ENCODE assay signal across 21 cellular contexts in the genomic region with DNA sequence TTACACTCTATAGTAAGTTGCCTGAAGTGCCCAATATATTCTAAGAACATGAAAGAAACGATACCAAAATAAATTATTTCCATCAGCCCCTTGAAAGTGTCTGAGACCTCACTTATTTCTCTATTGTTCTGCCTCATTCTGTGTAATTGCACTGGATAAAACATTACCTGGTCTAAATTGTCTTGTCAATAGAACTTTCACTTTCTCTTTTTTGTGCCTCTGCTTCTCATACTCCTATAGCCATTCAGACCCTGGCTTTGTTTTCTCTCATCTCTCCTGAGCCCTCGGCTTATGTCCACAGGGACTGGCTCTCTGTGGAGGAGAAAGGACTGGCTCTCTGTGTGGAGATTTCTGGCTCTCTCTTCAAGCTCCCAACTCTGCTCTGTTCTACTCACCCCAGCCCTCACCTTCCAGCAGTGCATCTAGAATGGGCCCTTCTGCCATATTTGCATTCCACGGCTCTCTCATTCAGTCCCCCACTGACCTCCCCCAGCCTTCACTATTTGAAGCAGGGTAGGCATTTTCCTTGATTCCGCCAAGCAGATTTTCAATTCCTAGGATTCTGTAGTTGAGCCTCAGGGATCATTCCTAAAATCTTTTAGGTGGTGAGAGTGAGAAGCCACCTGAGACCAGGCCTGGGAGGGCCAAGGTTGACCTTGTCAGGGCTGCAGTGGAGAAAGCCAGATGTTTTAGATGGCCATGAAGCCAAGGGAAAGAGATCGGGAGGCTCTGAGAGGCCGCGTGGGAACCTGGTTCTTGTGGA. TPM values are rescaled to one million over a fixed set of nuclear protein-coding genes. Genes with fewer than 3 reads are reported as not detected.
DNase-seq lines count a peak whose midpoint lies in the region; ATAC-seq lines count a peak whose summit lies in the region.
"Had no signal": no experiment of that assay in that cellular context is flagged by ENCODE, and none has a peak within 500 bp of the region (broad histone marks: within the 10 kb centered on the region; RNA-seq: fewer than 3 reads in every experiment).

No MANE protein-coding gene starts in this region.

- CTCF ChIA-PET in activated CD4-positive, alpha-beta T cell treated with anti-CD3 and anti-CD28 coated beads, Interleukin-2, amount 10 ng/mL, durations not matched to agents 7 days and 5 days (lab: Charles Lee), result no interaction called here
- CTCF ChIA-PET in naive thymus-derived CD4-positive, alpha-beta T cell (lab: Charles Lee), result no interaction called here

- no peak for DNase-seq in activated CD4-positive, alpha-beta T cell treated with anti-CD3 and anti-CD28 coated beads, Interleukin-2, amount 10 ng/mL, durations not matched to agents 7 days and 5 days
- no peak for DNase-seq in activated CD4-positive, alpha-beta T cell treated with anti-CD3 and anti-CD28 coated beads, Interleukin-2, amount 50 U/mL, for 48 hours
- DNase-seq in OCI-M1 (lab: John Stamatoyannopoulos, UW) (peak; percentile 62), posterior vena cava (ENCODE audit: low spot score) (no peak), cortex of kidney (lab: John Stamatoyannopoulos, UW) (no peak)
- DNase-seq in naive thymus-derived CD4-positive, alpha-beta T cell, result no peak
- DNase-seq: Caco-2, DMS153, EL, HFFc6, MG63, NCI-H1105 treated with DMSO at 0.1 percent for 48 hours, NCI-H2107, NCI-H526 treated with DMSO at 0.1 percent for 48 hours, SHP77 treated with DMSO at 0.1 percent for 48 hours had no signal

- no peaks in the 10 kb centered on the region for H3K36me3 ChIP-seq in KOPT-K1 (ENCODE audit: insufficient read depth, low read length)
- no peaks in the 10 kb centered on the region for H3K36me3 ChIP-seq in naive thymus-derived CD4-positive, alpha-beta T cell (ENCODE audit: control insufficient read depth in 2 of 3, insufficient read depth in 3 of 3, low read length in 3 of 3)
- H3K36me3 ChIP-seq: MG63 had no signal

- no peaks in the 10 kb centered on the region for H3K9me3 ChIP-seq in KOPT-K1 (ENCODE audit: insufficient read depth, low read length, poor library complexity, severe bottlenecking)
- no peaks in the 10 kb centered on the region for H3K9me3 ChIP-seq in naive thymus-derived CD4-positive, alpha-beta T cell (ENCODE audit: control insufficient read depth in 2 of 3, low read length in 3 of 3)
- H3K9me3 ChIP-seq: Caco-2, MG63 had no signal

- no peak for ATAC-seq in naive thymus-derived CD4-positive, alpha-beta T cell
- ATAC-seq in HG02759 (IDR thresholded peaks at IDR 0.05; ENCODE audit: unreplicated experiment), result no peak
- ATAC-seq: HepG2 had no signal

- POLR2A ChIA-PET in activated CD4-positive, alpha-beta T cell treated with anti-CD3 and anti-CD28 coated beads, Interleukin-2, amount 10 ng/mL, durations not matched to agents 7 days and 5 days (lab: Charles Lee), result interaction anchor here (0.5 kb wide), 1 partner anchor 106 kb away, joined by 3 read pairs; no protein-coding TSS in a partner anchor
- POLR2A ChIA-PET in naive thymus-derived CD4-positive, alpha-beta T cell (lab: Charles Lee), result no interaction called here

- no peak overlapping the region for H3K4me3 ChIP-seq in naive thymus-derived CD4-positive, alpha-beta T cell (ENCODE audit: low read length)
- H3K4me3 ChIP-seq: MG63 had no signal

- H3K27ac ChIP-seq in KOPT-K1 (ENCODE audit: low read depth, low read length, poor library complexity, severe bottlenecking), result peak overlapping the region; percentile 62
- no peak overlapping the region for H3K27ac ChIP-seq in naive thymus-derived CD4-positive, alpha-beta T cell (ENCODE audit: low read depth, low read length)
- H3K27ac ChIP-seq: KMS-11 had no signal

- peaks cover 8% of the 10 kb centered on the region for H3K9me3 Mint-ChIP-seq in activated CD4-positive, alpha-beta T cell treated with anti-CD3 and anti-CD28 coated beads, Interleukin-2, amount 10 ng/mL, durations not matched to agents 7 days and 5 days
- peaks cover 0 to 4% (median 0%) of the 10 kb centered on the region in 11 donors for H3K9me3 Mint-ChIP-seq in naive thymus-derived CD4-positive, alpha-beta T cell
- H3K9me3 Mint-ChIP-seq: HFFc6; T-helper 1 cell treated with Interleukin-12 subunit alpha and Interleukin-12 subunit beta and Interleukin-4 antibody, amounts not matched to agents 30 μg/mL and 1 μg/mL, for 36 hours had no signal

- H3K4me1 ChIP-seq in naive thymus-derived CD4-positive, alpha-beta T cell (ENCODE audit: control insufficient read depth in 2 of 2, insufficient read depth in 2 of 2, low read length in 2 of 2), result no peaks in the 10 kb centered on the region
- H3K4me1 ChIP-seq: Caco-2 had no signal

- no peak overlapping the region for H3K4me3 Mint-ChIP-seq in activated CD4-positive, alpha-beta T cell treated with anti-CD3 and anti-CD28 coated beads, Interleukin-2, amount 10 ng/mL, durations not matched to agents 7 days and 5 days
- H3K4me3 Mint-ChIP-seq in naive thymus-derived CD4-positive, alpha-beta T cell, result peak overlapping the region in 7 of 10 donors; percentile 15 to 66 (median 25)
- H3K4me3 Mint-ChIP-seq: CD14-positive monocyte; HFFc6; T-helper 1 cell treated with Interleukin-12 subunit alpha and Interleukin-12 subunit beta and Interleukin-4 antibody, amounts not matched to agents 30 μg/mL and 1 μg/mL, for 36 hours had no signal

- intact Hi-C loops in naive thymus-derived CD4-positive, alpha-beta T cell (cut with micrococcal nuclease), result no loop called here
- intact Hi-C loops in posterior vena cava (cut with DNase I), result no loop called here

- peak overlapping the region; percentile 80 for H3K27ac Mint-ChIP-seq in activated CD4-positive, alpha-beta T cell treated with anti-CD3 and anti-CD28 coated beads, Interleukin-2, amount 10 ng/mL, durations not matched to agents 7 days and 5 days
- H3K27ac Mint-ChIP-seq in naive thymus-derived CD4-positive, alpha-beta T cell, result peak overlapping the region in 1 of 9 donors; percentile 47
- H3K27ac Mint-ChIP-seq: CD14-positive monocyte; HFFc6; T-helper 1 cell treated with Interleukin-12 subunit alpha and Interleukin-12 subunit beta and Interleukin-4 antibody, amounts not matched to agents 30 μg/mL and 1 μg/mL, for 36 hours had no signal

- peaks cover 6% of the 10 kb centered on the region for H3K27me3 Mint-ChIP-seq in activated CD4-positive, alpha-beta T cell treated with anti-CD3 and anti-CD28 coated beads, Interleukin-2, amount 10 ng/mL, durations not matched to agents 7 days and 5 days
- peaks cover 0 to 11% (median 0%) of the 10 kb centered on the region in 5 donors for H3K27me3 Mint-ChIP-seq in naive thymus-derived CD4-positive, alpha-beta T cell

- H3K27me3 ChIP-seq in naive thymus-derived CD4-positive, alpha-beta T cell (ENCODE audit: control insufficient read depth in 2 of 2, insufficient read depth in 2 of 2, low read length in 2 of 2), result peaks cover 0 to 3% of the 10 kb centered on the region in 2 donors

- no peaks in the 10 kb centered on the region for H3K36me3 Mint-ChIP-seq in activated CD4-positive, alpha-beta T cell treated with anti-CD3 and anti-CD28 coated beads, Interleukin-2, amount 10 ng/mL, durations not matched to agents 7 days and 5 days (ENCODE audit: low read depth)
- H3K36me3 Mint-ChIP-seq in naive thymus-derived CD4-positive, alpha-beta T cell, result no peaks in the 10 kb centered on the region
- H3K36me3 Mint-ChIP-seq: CD14-positive monocyte had no signal

- H3K4me1 Mint-ChIP-seq in activated CD4-positive, alpha-beta T cell treated with anti-CD3 and anti-CD28 coated beads, Interleukin-2, amount 10 ng/mL, durations not matched to agents 7 days and 5 days, result peaks cover 7% of the 10 kb centered on the region
- peaks cover 3 to 16% (median 6%) of the 10 kb centered on the region in 7 donors for H3K4me1 Mint-ChIP-seq in naive thymus-derived CD4-positive, alpha-beta T cell

RNA-seq across cellular contexts. Expression of gene GALNT2, which starts 15.9 kb away (rescaled TPM):
- 10 to 100 TPM; 22.7 to 28.4 TPM for total RNA-seq in activated CD4-positive, alpha-beta T cell treated with anti-CD3 and anti-CD28 coated beads, Interleukin-2, amount 10 ng/mL, durations not matched to agents 7 days and 5 days
- 10 to 100 TPM; 18.7 to 32.7 (median 26.4) TPM for total RNA-seq in naive thymus-derived CD4-positive, alpha-beta T cell
- polyA plus RNA-seq in naive thymus-derived CD4-positive, alpha-beta T cell, result 10 to 100 TPM; 12.0 to 13.1 TPM
- 10 to 100 TPM; 72.6 to 79.6 TPM for total RNA-seq in posterior vena cava
